23 cellular contexts compared by ENCODE assay signal in genomic region chr10:93865794-93866193, GRCh38.
"Had no signal": no experiment of that assay in that cellular context is flagged by ENCODE, and none has a peak within 500 bp of the region (broad histone marks: within the 10 kb centered on the region; RNA-seq: fewer than 3 reads in every experiment).

No MANE protein-coding gene starts in this region.

- H3K9me3 ChIP-seq: colonic mucosa, esophagus squamous epithelium, gastrocnemius medialis, gastroesophageal sphincter, heart left ventricle had no signal

- H3K27me3 ChIP-seq: colonic mucosa had no signal

- DNase-seq: colonic mucosa; cortex of kidney; dermis blood vessel endothelial cell; dorsolateral prefrontal cortex; effector CD4-positive, alpha-beta T cell; effector CD8-positive, alpha-beta T cell; effector memory CD4-positive, alpha-beta T cell; effector memory CD8-positive, alpha-beta T cell; endodermal cell; erythroblast; esophagus squamous epithelium; foreskin fibroblast; foreskin keratinocyte; foreskin melanocyte; gastrocnemius medialis; glutamatergic neuron; head of caudate nucleus; heart left ventricle; heart right ventricle had no signal

- H3K4me1 ChIP-seq: colonic mucosa, esophagus squamous epithelium, foreskin keratinocyte, gastrocnemius medialis, gastroesophageal sphincter, heart left ventricle, heart right ventricle had no signal

- ATAC-seq: effector memory CD8-positive, alpha-beta T cell; esophagus mucosa; foreskin keratinocyte; gastrocnemius medialis; gastroesophageal sphincter; heart left ventricle; heart right ventricle had no signal

- H3K36me3 ChIP-seq: colonic mucosa, esophagus squamous epithelium, gastrocnemius medialis, gastroesophageal sphincter, heart left ventricle, heart right ventricle had no signal

- H3K4me3 ChIP-seq: colonic mucosa, coronary artery, dorsolateral prefrontal cortex, esophagus squamous epithelium, gastrocnemius medialis, gastroesophageal sphincter, heart left ventricle, heart right ventricle had no signal

- H3K27ac ChIP-seq: colonic mucosa, coronary artery, dorsolateral prefrontal cortex, epithelial cell of prostate, esophagus squamous epithelium, foreskin keratinocyte, gastrocnemius medialis, gastroesophageal sphincter, heart left ventricle, heart right ventricle had no signal
